Comparison of ENCODE assay signal across 8 cellular contexts in genomic region chr5:133026664-133027153, GRCh38. TPM values are rescaled to one million over a fixed set of nuclear protein-coding genes. Genes with fewer than 3 reads are reported as not detected.
DNase-seq lines count a peak whose midpoint lies in the region; ATAC-seq and TF ChIP-seq lines count a peak whose summit lies in the region.

No MANE protein-coding gene starts in this region.

- intact Hi-C loops in heart right ventricle (cut with DNase I): loop anchor here in 3 of 10 donors (2.0 to 10.0 kb wide), 2 partner anchors 24 to 62 kb away; partner anchors contain the start of gene AFF4 (in 3 of the 3)
- intact Hi-C loops in Right ventricle myocardium superior (cut with DNase I): no loop called here
- intact Hi-C loops in breast epithelium (cut with DNase I; ENCODE audit: low total_unique reads): no loop called here
- intact Hi-C loops in vagina (cut with DNase I): no loop called here

- no peak for DNase-seq in heart right ventricle
- no peak for DNase-seq in Right ventricle myocardium superior
- DNase-seq in breast epithelium (ENCODE audit: low spot score in 2 of 2): no peak
- no peak for DNase-seq in vagina (ENCODE audit: extremely low spot score in 2 of 2)
- no peak for DNase-seq in central memory CD4-positive, alpha-beta T cell
- DNase-seq in RPMI8226: no peak
- DNase-seq in SW 1271 (lab: John Stamatoyannopoulos, UW): no peak

- H3K36me3 ChIP-seq in heart right ventricle: peaks cover 0 to 24% (median 0%) of the 10 kb centered on the region in 9 donors
- no peaks in the 10 kb centered on the region for H3K36me3 ChIP-seq in breast epithelium
- H3K36me3 ChIP-seq in vagina: peaks cover 0 to 5% of the 10 kb centered on the region in 2 donors

- TF ChIP-seq CTCF in heart right ventricle (IDR thresholded peaks at IDR 0.05) (no peak), breast epithelium (IDR thresholded peaks at IDR 0.05) (no peak), vagina (IDR thresholded peaks at IDR 0.05) (no peak)

- H3K27me3 ChIP-seq in heart right ventricle: no peaks in the 10 kb centered on the region
- H3K27me3 ChIP-seq in breast epithelium: no peaks in the 10 kb centered on the region
- H3K27me3 ChIP-seq in mononuclear cell (ENCODE audit: insufficient read depth, low read length): no peaks in the 10 kb centered on the region
- H3K27me3 ChIP-seq in vagina: no peaks in the 10 kb centered on the region

- WGBS in heart right ventricle, 2 donors: 7 to 11% methylated on average over 14 to 15 of the region's 15 CpGs

- TF ChIP-seq POLR2A in breast epithelium (IDR thresholded peaks at IDR 0.05) (no peak), vagina (IDR thresholded peaks at IDR 0.05) (no peak)

- H3K4me3 ChIP-seq in heart right ventricle: peak overlapping the region in 9 of 10 donors; percentile 74 to 99 (median 90)
- H3K4me3 ChIP-seq in breast epithelium: peak overlapping the region; percentile 61 to 93 (median 88)
- peak overlapping the region; percentile 97 for H3K4me3 ChIP-seq in mononuclear cell (ENCODE audit: low read length)
- H3K4me3 ChIP-seq in vagina: peak overlapping the region; percentile 97 to 99

- H3K4me1 ChIP-seq in heart right ventricle (peaks cover 3 to 26% (median 20%) of the 10 kb centered on the region in 9 donors), breast epithelium (peaks cover 0 to 10% of the 10 kb centered on the region in 2 donors), mononuclear cell (ENCODE audit: insufficient read depth, low read length) (peaks cover 17% of the 10 kb centered on the region), vagina (peaks cover 25% of the 10 kb centered on the region)

- H3K9me3 ChIP-seq in heart right ventricle: no peaks in the 10 kb centered on the region
- H3K9me3 ChIP-seq in breast epithelium: no peaks in the 10 kb centered on the region
- no peaks in the 10 kb centered on the region for H3K9me3 ChIP-seq in mononuclear cell (ENCODE audit: low read depth, low read length)
- H3K9me3 ChIP-seq in vagina: no peaks in the 10 kb centered on the region

- ATAC-seq in heart right ventricle (no peak), Right ventricle myocardium superior (ENCODE audit: poor library complexity) (no peak)

- H3K27ac ChIP-seq in heart right ventricle (peak overlapping the region in 9 of 10 donors; percentile 47 to 99 (median 93)), breast epithelium (peak overlapping the region; percentile 95 to 97), vagina (peak overlapping the region; percentile 98)

RNA-seq across cellular contexts. Expression of gene ZCCHC10, which starts 0.4 kb away (rescaled TPM):
- total RNA-seq in heart right ventricle (10 to 100 TPM; 12.2 to 22.4 (median 19.4) TPM), Right ventricle myocardium superior (14.7 TPM), breast epithelium (10 to 100 TPM; 13.6 to 30.4 (median 21.6) TPM), mononuclear cell (25.2 TPM), vagina (29.2 TPM)
- 10 to 100 TPM; 15.4 to 29.9 TPM for polyA plus RNA-seq in heart right ventricle

RNA-seq across cellular contexts. Expression of gene HSPA4, which starts 25.1 kb away (rescaled TPM):
- total RNA-seq in heart right ventricle (100 to 1,000 TPM in 6 of 10 donors, 10 to 100 TPM in 4; 79.6 to 156 (median 111) TPM), Right ventricle myocardium superior (68.8 TPM), breast epithelium (10 to 100 TPM; 45.6 to 67.2 (median 55.4) TPM), mononuclear cell (39.9 TPM), vagina (37.6 TPM)
- 100 to 1,000 TPM in 1 of 2 donors, 10 to 100 TPM in 1; 44.9 to 179 TPM for polyA plus RNA-seq in heart right ventricle
